29 cellular contexts compared by ENCODE assay signal in the genomic region with DNA sequence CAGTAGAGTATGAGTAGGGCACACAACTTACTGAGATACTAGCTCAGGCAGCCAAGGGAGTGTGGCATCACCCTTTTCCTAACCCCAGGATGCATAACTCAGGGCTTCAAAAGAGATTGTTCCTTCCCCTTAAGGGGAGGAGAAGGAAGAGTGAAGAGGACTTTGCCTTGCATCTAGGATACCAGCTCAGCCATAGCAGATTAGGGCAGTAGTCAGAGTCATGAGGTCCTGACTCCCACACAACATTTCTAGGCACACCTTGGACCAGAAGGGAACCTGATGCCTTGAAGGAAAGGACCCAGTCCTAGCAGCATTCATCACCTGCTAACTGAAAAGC.
"Had no signal": no experiment of that assay in that cellular context is flagged by ENCODE, and none has a peak within 500 bp of the region (broad histone marks: within the 10 kb centered on the region; RNA-seq: fewer than 3 reads in every experiment).

No MANE protein-coding gene starts in this region.

- H3K4me3 ChIP-seq: ascending aorta, cardiac muscle cell had no signal

- H3K36me3 ChIP-seq: ascending aorta, cardiac muscle cell had no signal

- ATAC-seq: activated CD4-positive, alpha-beta T cell treated with anti-CD3 and anti-CD28 coated beads for 36 hours; activated CD8-positive, alpha-beta memory T cell treated with anti-CD3 and anti-CD28 coated beads, Interleukin-2, amount 10 ng/mL, durations not matched to agents 7 days and 5 days; activated CD8-positive, alpha-beta T cell treated with anti-CD3 and anti-CD28 coated beads, Interleukin-2, amount 10 ng/mL, durations not matched to agents 7 days and 5 days; activated naive CD8-positive, alpha-beta T cell treated with anti-CD3 and anti-CD28 coated beads, Interleukin-2, amount 50 U/mL, for 24 hours had no signal

- H3K27ac ChIP-seq: ascending aorta, cardiac muscle cell, VCaP had no signal

- H3K4me1 ChIP-seq: ascending aorta had no signal

- DNase-seq: activated B cell treated with CpG ODN at 0.5 μM for 24 hours; activated CD4-positive, alpha-beta memory T cell treated with anti-CD3 and anti-CD28 coated beads, Interleukin-2, amount 10 ng/mL, durations not matched to agents 7 days and 5 days; activated CD4-positive, alpha-beta T cell treated with anti-CD3 and anti-CD28 coated beads for 1 hour; activated CD4-positive, alpha-beta T cell treated with anti-CD3 and anti-CD28 coated beads for 36 hours; activated CD4-positive, alpha-beta T cell treated with anti-CD3 and anti-CD28 coated beads for 48 hours; activated CD4-positive, alpha-beta T cell treated with anti-CD3 and anti-CD28 coated beads, Interleukin-2, amount 10 ng/mL, durations not matched to agents 7 days and 5 days; activated CD4-positive, alpha-beta T cell treated with anti-CD3 and anti-CD28 coated beads, Interleukin-2, amount 50 U/mL, for 48 hours; activated CD8-positive, alpha-beta memory T cell treated with anti-CD3 and anti-CD28 coated beads for 24 hours; activated CD8-positive, alpha-beta memory T cell treated with anti-CD3 and anti-CD28 coated beads, Interleukin-2, amount 10 ng/mL, durations not matched to agents 7 days and 5 days; activated CD8-positive, alpha-beta memory T cell treated with anti-CD3 and anti-CD28 coated beads, Interleukin-2, amount 50 U/mL, for 48 hours; activated CD8-positive, alpha-beta T cell treated with anti-CD3 and anti-CD28 coated beads, Interleukin-2, amount 10 ng/mL, durations not matched to agents 7 days and 5 days; activated effector memory CD4-positive, alpha-beta T cell treated with Interleukin-2 at 50 U/mL for 16 hours; activated gamma-delta T cell; activated naive CD4-positive, alpha-beta T cell treated with anti-CD3 and anti-CD28 coated beads, Interleukin-2, amount 10 ng/mL, durations not matched to agents 7 days and 5 days; activated naive CD4-positive, alpha-beta T cell treated with Interleukin-2 at 50 U/mL for 16 hours; activated naive CD8-positive, alpha-beta T cell treated with anti-CD3 and anti-CD28 coated beads, Interleukin-2, amount 10 ng/mL, durations not matched to agents 7 days and 5 days; activated naive CD8-positive, alpha-beta T cell treated with anti-CD3 and anti-CD28 coated beads, Interleukin-2, amount 50 U/mL, for 24 hours; activated T-cell treated with anti-CD3 and anti-CD28 coated beads, Interleukin-2, amount 50 U/mL, for 24 hours; activated T-cell treated with anti-CD3 and anti-CD28 coated beads, Interleukin-2, amount 50 U/mL, for 48 hours; amygdala; anterior cingulate cortex; caudate nucleus; cerebellar nuclear complex; T-helper 1 cell; T-helper 2 cell; T-helper 9 cell had no signal

- H3K27me3 ChIP-seq: ascending aorta, cardiac muscle cell had no signal

- H3K9me3 ChIP-seq: ascending aorta had no signal
